Comparison of ENCODE assay signal across 1 cellular context in genomic region chr19:52897149-52897935, GRCh38.
A peak's percentile ranks its signal among the peaks of the same experiment; 100 is the strongest.
TF ChIP-seq lines count a peak whose summit lies in the region.

Gene ZNF320 (minus strand): TSS chr19:52897635. CDS start chr19:52890255, 7,380 bp downstream.

TF ChIP-seq in K562, 482 proteins besides CTCF, POLR2A, EP300 and RAD21 (continued from another document and continues in another):
- TF ChIP-seq ZNF696 (CRISPR knock-in tag; conservative IDR thresholded peaks at IDR 0.05): no peak
- TF ChIP-seq MCM5 (IDR thresholded peaks at IDR 0.05; ENCODE audit: low read depth): no peak
- TF ChIP-seq TCF7L2 (IDR thresholded peaks at IDR 0.05; ENCODE audit: low read depth, low read length): no peak
- no peak for TF ChIP-seq NUFIP1 (IDR thresholded peaks at IDR 0.05; ENCODE audit: partially characterized antibody)
- TF ChIP-seq ZNF668 (CRISPR knock-in tag; IDR thresholded peaks at IDR 0.05): no peak
- no peak for TF ChIP-seq EHMT2 (IDR thresholded peaks at IDR 0.05)
- TF ChIP-seq ZSCAN32 (CRISPR knock-in tag; IDR thresholded peaks at IDR 0.05): no peak
- no peak for TF ChIP-seq CTBP1 (IDR thresholded peaks at IDR 0.05; ENCODE audit: borderline replicate concordance)
- TF ChIP-seq, protein P1, sequence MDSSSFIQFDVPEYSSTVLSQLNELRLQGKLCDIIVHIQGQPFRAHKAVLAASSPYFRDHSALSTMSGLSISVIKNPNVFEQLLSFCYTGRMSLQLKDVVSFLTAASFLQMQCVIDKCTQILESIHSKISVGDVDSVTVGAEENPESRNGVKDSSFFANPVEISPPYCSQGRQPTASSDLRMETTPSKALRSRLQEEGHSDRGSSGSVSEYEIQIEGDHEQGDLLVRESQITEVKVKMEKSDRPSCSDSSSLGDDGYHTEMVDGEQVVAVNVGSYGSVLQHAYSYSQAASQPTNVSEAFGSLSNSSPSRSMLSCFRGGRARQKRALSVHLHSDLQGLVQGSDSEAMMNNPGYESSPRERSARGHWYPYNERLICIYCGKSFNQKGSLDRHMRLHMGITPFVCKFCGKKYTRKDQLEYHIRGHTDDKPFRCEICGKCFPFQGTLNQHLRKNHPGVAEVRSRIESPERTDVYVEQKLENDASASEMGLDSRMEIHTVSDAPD (CRISPR knock-in tag; IDR thresholded peaks at IDR 0.05): no peak
- TF ChIP-seq, protein P2, sequence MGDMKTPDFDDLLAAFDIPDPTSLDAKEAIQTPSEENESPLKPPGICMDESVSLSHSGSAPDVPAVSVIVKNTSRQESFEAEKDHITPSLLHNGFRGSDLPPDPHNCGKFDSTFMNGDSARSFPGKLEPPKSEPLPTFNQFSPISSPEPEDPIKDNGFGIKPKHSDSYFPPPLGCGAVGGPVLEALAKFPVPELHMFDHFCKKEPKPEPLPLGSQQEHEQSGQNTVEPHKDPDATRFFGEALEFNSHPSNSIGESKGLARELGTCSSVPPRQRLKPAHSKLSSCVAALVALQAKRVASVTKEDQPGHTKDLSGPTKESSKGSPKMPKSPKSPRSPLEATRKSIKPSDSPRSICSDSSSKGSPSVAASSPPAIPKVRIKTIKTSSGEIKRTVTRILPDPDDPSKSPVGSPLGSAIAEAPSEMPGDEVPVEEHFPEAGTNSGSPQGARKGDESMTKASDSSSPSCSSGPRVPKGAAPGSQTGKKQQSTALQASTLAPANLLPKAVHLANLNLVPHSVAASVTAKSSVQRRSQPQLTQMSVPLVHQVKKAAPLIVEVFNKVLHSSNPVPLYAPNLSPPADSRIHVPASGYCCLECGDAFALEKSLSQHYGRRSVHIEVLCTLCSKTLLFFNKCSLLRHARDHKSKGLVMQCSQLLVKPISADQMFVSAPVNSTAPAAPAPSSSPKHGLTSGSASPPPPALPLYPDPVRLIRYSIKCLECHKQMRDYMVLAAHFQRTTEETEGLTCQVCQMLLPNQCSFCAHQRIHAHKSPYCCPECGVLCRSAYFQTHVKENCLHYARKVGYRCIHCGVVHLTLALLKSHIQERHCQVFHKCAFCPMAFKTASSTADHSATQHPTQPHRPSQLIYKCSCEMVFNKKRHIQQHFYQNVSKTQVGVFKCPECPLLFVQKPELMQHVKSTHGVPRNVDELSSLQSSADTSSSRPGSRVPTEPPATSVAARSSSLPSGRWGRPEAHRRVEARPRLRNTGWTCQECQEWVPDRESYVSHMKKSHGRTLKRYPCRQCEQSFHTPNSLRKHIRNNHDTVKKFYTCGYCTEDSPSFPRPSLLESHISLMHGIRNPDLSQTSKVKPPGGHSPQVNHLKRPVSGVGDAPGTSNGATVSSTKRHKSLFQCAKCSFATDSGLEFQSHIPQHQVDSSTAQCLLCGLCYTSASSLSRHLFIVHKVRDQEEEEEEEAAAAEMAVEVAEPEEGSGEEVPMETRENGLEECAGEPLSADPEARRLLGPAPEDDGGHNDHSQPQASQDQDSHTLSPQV (IDR thresholded peaks at IDR 0.05): 0 out of 2 replicates have a peak, but pooled peaks have one; percentile 26
- peak; percentile 83 for TF ChIP-seq KDM5B (IDR thresholded peaks at IDR 0.05; ENCODE audit: insufficient replicate concordance, low read depth, low read length)
- TF ChIP-seq EWSR1 (IDR thresholded peaks at IDR 0.05; ENCODE audit: borderline replicate concordance, low read depth, partially characterized antibody): no peak
- peak; percentile 61 for TF ChIP-seq HCFC1 (IDR thresholded peaks at IDR 0.05; ENCODE audit: low read depth, low read length)
- TF ChIP-seq L3MBTL2 (IDR thresholded peaks at IDR 0.05): peak; percentile 72; the same call in 1 of the 2 replicates
- TF ChIP-seq KLF10 (CRISPR knock-in tag; IDR thresholded peaks at IDR 0.05): no peak
- no peak for TF ChIP-seq DDX20 (tag; IDR thresholded peaks at IDR 0.05; ENCODE audit: low read depth)
- peak; percentile 80 for TF ChIP-seq POLR2B (IDR thresholded peaks at IDR 0.05; ENCODE audit: low read depth, partially characterized antibody)
- no peak for TF ChIP-seq MTA2 (IDR thresholded peaks at IDR 0.05; ENCODE audit: low read depth)
- no peak; the same call in 1 of the 2 replicates for TF ChIP-seq NFIC (IDR thresholded peaks at IDR 0.05)
- TF ChIP-seq TCF7 (IDR thresholded peaks at IDR 0.05; ENCODE audit: borderline replicate concordance): no peak
- no peak for TF ChIP-seq ZNF507 (tag; conservative IDR thresholded peaks at IDR 0.05)
- TF ChIP-seq SP1 (CRISPR knock-in tag; IDR thresholded peaks at IDR 0.05): peak; percentile 82
- TF ChIP-seq, protein P3, sequence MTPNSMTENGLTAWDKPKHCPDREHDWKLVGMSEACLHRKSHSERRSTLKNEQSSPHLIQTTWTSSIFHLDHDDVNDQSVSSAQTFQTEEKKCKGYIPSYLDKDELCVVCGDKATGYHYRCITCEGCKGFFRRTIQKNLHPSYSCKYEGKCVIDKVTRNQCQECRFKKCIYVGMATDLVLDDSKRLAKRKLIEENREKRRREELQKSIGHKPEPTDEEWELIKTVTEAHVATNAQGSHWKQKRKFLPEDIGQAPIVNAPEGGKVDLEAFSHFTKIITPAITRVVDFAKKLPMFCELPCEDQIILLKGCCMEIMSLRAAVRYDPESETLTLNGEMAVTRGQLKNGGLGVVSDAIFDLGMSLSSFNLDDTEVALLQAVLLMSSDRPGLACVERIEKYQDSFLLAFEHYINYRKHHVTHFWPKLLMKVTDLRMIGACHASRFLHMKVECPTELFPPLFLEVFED (CRISPR knock-in tag; conservative IDR thresholded peaks at IDR 0.05): no peak
- TF ChIP-seq BRCA1 (IDR thresholded peaks at IDR 0.05): no peak
- TF ChIP-seq BRCA1 (CRISPR knock-in tag; IDR thresholded peaks at IDR 0.05): no peak
- TF ChIP-seq CCNT2 (IDR thresholded peaks at IDR 0.05; ENCODE audit: borderline replicate concordance, extremely low read depth, insufficient read length, low read depth, low read length): no peak
- no peak for TF ChIP-seq ZNF584 (CRISPR knock-in tag; IDR thresholded peaks at IDR 0.05; ENCODE audit: low read depth)
- TF ChIP-seq RB1 (IDR thresholded peaks at IDR 0.05; ENCODE audit: low read depth): 0 out of 2 replicates have a peak, but pooled peaks have one; percentile 36
- TF ChIP-seq ZBTB43 (CRISPR knock-in tag; IDR thresholded peaks at IDR 0.05): 0 out of 2 replicates have a peak, but pooled peaks have one; percentile 53
- TF ChIP-seq PHTF2 (CRISPR knock-in tag; IDR thresholded peaks at IDR 0.05): no peak
- TF ChIP-seq CEBPZ (IDR thresholded peaks at IDR 0.05; ENCODE audit: borderline replicate concordance, low read depth, low read length): no peak
- no peak for TF ChIP-seq CTCFL (IDR thresholded peaks at IDR 0.05; ENCODE audit: borderline replicate concordance, insufficient read depth, low read depth, low read length, poor library complexity, severe bottlenecking)
- TF ChIP-seq PTBP1 (IDR thresholded peaks at IDR 0.05; ENCODE audit: low read depth, low read length): 0 out of 2 replicates have a peak, but pooled peaks have one; percentile 52
- peak; percentile 69; the same call in 1 of the 2 replicates for TF ChIP-seq MBD2 (IDR thresholded peaks at IDR 0.05; ENCODE audit: borderline replicate concordance, low read depth)
- no peak for TF ChIP-seq GATAD2B (IDR thresholded peaks at IDR 0.05; ENCODE audit: borderline replicate concordance)
- TF ChIP-seq HIVEP1 (CRISPR knock-in tag; IDR thresholded peaks at IDR 0.05): no peak
- TF ChIP-seq NR0B1 (IDR thresholded peaks at IDR 0.05; ENCODE audit: partially characterized antibody): no peak
- TF ChIP-seq NRF1 (conservative IDR thresholded peaks at IDR 0.05 in 1 of 2, IDR thresholded peaks at IDR 0.05 in 1 of 2): peak; percentile 76 to 81
- no peak for TF ChIP-seq HLTF (IDR thresholded peaks at IDR 0.05)
- no peak for TF ChIP-seq HNRNPL (IDR thresholded peaks at IDR 0.05; ENCODE audit: low read depth, low read length)
- TF ChIP-seq ZNF609 (CRISPR knock-in tag; IDR thresholded peaks at IDR 0.05; ENCODE audit: borderline replicate concordance): no peak
- no peak for TF ChIP-seq SREBF1 (IDR thresholded peaks at IDR 0.05; ENCODE audit: borderline replicate concordance, low read depth, low read length)
